ENCODE assay signal across 17 cellular contexts in the genomic region with DNA sequence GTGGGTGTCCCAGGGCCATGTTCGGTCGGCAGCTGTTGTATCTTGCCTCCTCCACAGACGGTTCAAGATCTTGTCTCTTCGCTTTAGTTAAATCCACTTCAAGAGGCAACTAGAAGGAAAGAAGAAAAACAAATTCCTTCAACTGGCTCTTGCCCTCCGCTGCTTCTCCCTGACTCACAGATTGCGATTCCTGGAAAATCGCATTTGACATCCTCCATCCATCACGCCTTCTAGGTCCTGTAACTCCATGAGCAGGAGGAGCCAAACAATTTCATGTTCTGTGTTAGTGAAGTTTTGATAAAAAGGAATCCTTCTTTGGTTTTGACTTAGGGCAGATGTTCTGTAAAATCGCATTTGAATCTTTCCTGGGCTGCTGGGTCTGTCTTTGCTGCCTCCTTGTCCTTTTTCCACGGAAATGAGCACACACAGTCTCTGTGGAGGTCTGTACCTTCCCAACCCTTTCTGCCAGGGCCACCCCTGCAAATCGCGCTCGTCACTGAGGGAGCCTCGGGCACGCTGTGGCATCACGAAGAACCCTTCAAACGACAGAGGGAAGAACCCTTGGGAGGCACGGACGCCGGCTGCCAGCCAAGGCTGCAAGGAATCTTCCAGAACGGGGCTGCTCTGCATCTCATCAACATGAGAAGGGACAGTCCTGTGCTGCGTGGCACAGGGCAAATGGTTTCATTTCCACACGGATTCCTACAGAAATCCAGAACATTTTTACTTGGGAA. TPM values are rescaled to one million over a fixed set of nuclear protein-coding genes. Genes with fewer than 3 reads are reported as not detected.
A peak's percentile ranks its signal among the peaks of the same experiment; 100 is the strongest.
DNase-seq lines count a peak whose midpoint lies in the region; ATAC-seq and TF ChIP-seq lines count a peak whose summit lies in the region.
"Had no signal": no experiment of that assay in that cellular context is flagged by ENCODE, and none has a peak within 500 bp of the region (broad histone marks: within the 10 kb centered on the region; RNA-seq: fewer than 3 reads in every experiment).

No MANE protein-coding gene starts in this region.

- H3K27ac ChIP-seq in HUES6 (ENCODE audit: low read depth, low read length) (peak overlapping the region; percentile 59; the same call in 1 of the 2 replicates), neural progenitor cell (no peak overlapping the region)
- H3K27ac ChIP-seq: esophagus muscularis mucosa, lower lobe of right lung had no signal

- H3K4me2 ChIP-seq in neural progenitor cell: no peak overlapping the region
- H3K4me2 ChIP-seq: SK-N-SH had no signal

- H3K9me3 ChIP-seq in HUES6 (ENCODE audit: control insufficient read depth, insufficient read depth, low read depth, low read length): no peaks in the 10 kb centered on the region
- H3K9me3 ChIP-seq in neural progenitor cell (ENCODE audit: low read depth): no peaks in the 10 kb centered on the region
- H3K9me3 ChIP-seq: esophagus muscularis mucosa, HAP-1, lower lobe of right lung, SK-N-SH had no signal

- H3K27ac Mint-ChIP-seq in effector memory CD8-positive, alpha-beta T cell: peak overlapping the region; percentile 35 to 82
- peak overlapping the region; percentile 60 for H3K27ac Mint-ChIP-seq in neural progenitor cell

- no peaks in the 10 kb centered on the region for H3K9me3 Mint-ChIP-seq in effector memory CD8-positive, alpha-beta T cell
- H3K9me3 Mint-ChIP-seq in neural progenitor cell: no peaks in the 10 kb centered on the region
- H3K9me3 Mint-ChIP-seq: activated naive CD4-positive, alpha-beta T cell treated with anti-CD3 and anti-CD28 coated beads, Interleukin-2, amount 50 U/mL, for 24 hours had no signal

- H3K36me3 ChIP-seq in HUES6 (ENCODE audit: control insufficient read depth, insufficient read depth, low read length) (peaks cover 75% of the 10 kb centered on the region), neural progenitor cell (peaks cover 11% of the 10 kb centered on the region)

- DNase-seq in activated CD8-positive, alpha-beta memory T cell treated with anti-CD3 and anti-CD28 coated beads for 24 hours: peak; percentile 35
- DNase-seq in activated CD8-positive, alpha-beta memory T cell treated with anti-CD3 and anti-CD28 coated beads, Interleukin-2, amount 50 U/mL, for 4 hours: no peak
- DNase-seq in effector memory CD8-positive, alpha-beta T cell: no peak
- DNase-seq in neural progenitor cell (ENCODE audit: low spot score): no peak
- DNase-seq in DMS153 treated with DMSO at 0.1 percent for 48 hours (lab: John Stamatoyannopoulos, UW; ENCODE audit: unreplicated experiment): no peak
- no peak for DNase-seq in NK-92 (lab: John Stamatoyannopoulos, UW; ENCODE audit: unreplicated experiment)
- no peak for DNase-seq in NCI-H1694 treated with DMSO at 0.1 percent for 48 hours (lab: John Stamatoyannopoulos, UW)
- DNase-seq: Karpas-422; NCI-H1105; SK-N-SH; stimulated activated CD4-positive, alpha-beta T cell treated with anti-CD3 and anti-CD28 coated beads, Interleukin-12 subunit alpha, Interleukin-12 subunit beta, amount 100 ng/mL, for 4 hours had no signal

- no peaks in the 10 kb centered on the region for H3K27me3 Mint-ChIP-seq in effector memory CD8-positive, alpha-beta T cell
- peaks cover 2% of the 10 kb centered on the region for H3K27me3 Mint-ChIP-seq in neural progenitor cell (ENCODE audit: insufficient read depth, low read depth)
- H3K27me3 Mint-ChIP-seq: activated naive CD4-positive, alpha-beta T cell treated with anti-CD3 and anti-CD28 coated beads, Interleukin-2, amount 50 U/mL, for 24 hours had no signal

- no peak overlapping the region for H2AFZ ChIP-seq in neural progenitor cell (replicated peaks)

- no peak for ATAC-seq in effector memory CD8-positive, alpha-beta T cell (replicated peaks)

- peaks cover 9 to 21% of the 10 kb centered on the region in 2 donors for H3K4me1 Mint-ChIP-seq in effector memory CD8-positive, alpha-beta T cell (ENCODE audit: low read depth in 2 of 2)
- H3K4me1 Mint-ChIP-seq in neural progenitor cell: no peaks in the 10 kb centered on the region

- H3K4me3 Mint-ChIP-seq in effector memory CD8-positive, alpha-beta T cell: peak overlapping the region in 1 of 2 donors; percentile 58
- no peak overlapping the region for H3K4me3 Mint-ChIP-seq in neural progenitor cell

- H3K36me3 Mint-ChIP-seq in effector memory CD8-positive, alpha-beta T cell (ENCODE audit: insufficient read depth): peaks cover 75% of the 10 kb centered on the region
- H3K36me3 Mint-ChIP-seq in neural progenitor cell: peaks cover 45% of the 10 kb centered on the region

- H3K9ac ChIP-seq in HUES6 (ENCODE audit: low read length): no peak overlapping the region
- no peak overlapping the region for H3K9ac ChIP-seq in neural progenitor cell
- H3K9ac ChIP-seq: SK-N-SH had no signal

- H3K4me1 ChIP-seq in HUES6 (ENCODE audit: control insufficient read depth, insufficient read depth, low read length): peaks cover 9% of the 10 kb centered on the region; the same call in 1 of the 2 replicates
- no peaks in the 10 kb centered on the region for H3K4me1 ChIP-seq in neural progenitor cell

- H4K20me1 ChIP-seq in neural progenitor cell (ENCODE audit: low read depth): no peaks in the 10 kb centered on the region

- no peak for TF ChIP-seq CTCF in neural progenitor cell (IDR thresholded peaks at IDR 0.05)

- H3K79me2 ChIP-seq in neural progenitor cell (ENCODE audit: low read depth): no peaks in the 10 kb centered on the region

- H3K4me3 ChIP-seq in HUES6 (ENCODE audit: low read depth, low read length): no peak overlapping the region
- no peak overlapping the region for H3K4me3 ChIP-seq in neural progenitor cell
- H3K4me3 ChIP-seq: dorsolateral prefrontal cortex, esophagus muscularis mucosa, HAP-1, lower lobe of right lung had no signal

- H3K27me3 ChIP-seq in HUES6 (ENCODE audit: control insufficient read depth, insufficient read depth, low read length): no peaks in the 10 kb centered on the region
- H3K27me3 ChIP-seq in neural progenitor cell: no peaks in the 10 kb centered on the region
- H3K27me3 ChIP-seq: dorsolateral prefrontal cortex, esophagus muscularis mucosa had no signal

- H3F3A ChIP-seq in neural progenitor cell (ENCODE audit: low read depth): peaks cover 7% of the 10 kb centered on the region

RNA-seq across cellular contexts. Expression of a gene that starts 32.6 kb away (rescaled TPM):
- total RNA-seq in neural progenitor cell (ENCODE audit: low replicate concordance): 30.6 and 43.4 TPM in 2 replicates
